In genomic region chr19:56105090-56105701, GRCh38 we compare ENCODE assay signal across 8 cellular contexts. TPM values are rescaled to one million over a fixed set of nuclear protein-coding genes. Genes with fewer than 3 reads are reported as not detected.
DNase-seq lines count a peak whose midpoint lies in the region; ATAC-seq, FAIRE-seq and TF ChIP-seq lines count a peak whose summit lies in the region.

No MANE protein-coding gene starts in this region.

- peak overlapping the region; percentile 14 for H3K4me3 ChIP-seq in suprapubic skin

- peaks cover 51% of the 10 kb centered on the region for H3K4me1 ChIP-seq in suprapubic skin

- no peak overlapping the region for H3K27ac Mint-ChIP-seq in activated T-helper 17 cell treated with anti-CD3 and anti-CD28 coated beads, Interleukin-2, amount 50 U/mL, for 72 hours
- H3K27ac Mint-ChIP-seq in naive thymus-derived CD8-positive, alpha-beta T cell, result peak overlapping the region in 5 of 10 donors; percentile 63 to 85 (median 79)

- TF ChIP-seq CTCF in suprapubic skin (IDR thresholded peaks at IDR 0.05), result peak in 1 of 2 donors; percentile 74

- TF ChIP-seq EP300 in suprapubic skin (IDR thresholded peaks at IDR 0.05), result no peak

- H3K27me3 Mint-ChIP-seq in activated T-helper 17 cell treated with anti-CD3 and anti-CD28 coated beads, Interleukin-2, amount 50 U/mL, for 72 hours, result no peaks in the 10 kb centered on the region
- H3K27me3 Mint-ChIP-seq in naive thymus-derived CD8-positive, alpha-beta T cell, result no peaks in the 10 kb centered on the region

- H3K4me3 Mint-ChIP-seq in activated T-helper 17 cell treated with anti-CD3 and anti-CD28 coated beads, Interleukin-2, amount 50 U/mL, for 72 hours, result no peak overlapping the region
- H3K4me3 Mint-ChIP-seq in naive thymus-derived CD8-positive, alpha-beta T cell, result peak overlapping the region in 8 of 10 donors; percentile 8 to 76 (median 56)

- peaks cover 19% of the 10 kb centered on the region for H3K36me3 Mint-ChIP-seq in activated T-helper 17 cell treated with anti-CD3 and anti-CD28 coated beads, Interleukin-2, amount 50 U/mL, for 72 hours (ENCODE audit: low read depth)
- peaks cover 0 to 20% (median 2%) of the 10 kb centered on the region in 3 donors for H3K36me3 Mint-ChIP-seq in naive thymus-derived CD8-positive, alpha-beta T cell

- DNase-seq in GM12891 (ENCODE audit: insufficient read length, low spot score) (peak; percentile 56), NCI-H526 (lab: John Stamatoyannopoulos, UW) (peak; percentile 77 to 91), fibroblast of the conjunctiva (ENCODE audit: low read depth) (peak; percentile 37), suprapubic skin (ENCODE audit: low spot score in 2 of 2) (peak in 1 of 2 donors; percentile 79), EL (no peak)
- peak; percentile 32 to 75 (median 54) for DNase-seq in naive thymus-derived CD8-positive, alpha-beta T cell

- 28% methylated on average over 12 of the region's 22 CpGs for WGBS in suprapubic skin

- no peak for TF ChIP-seq POLR2A in GM12891 (IDR thresholded peaks at IDR 0.05; ENCODE audit: low read depth, low read length)
- no peak for TF ChIP-seq POLR2A in suprapubic skin (IDR thresholded peaks at IDR 0.05)

- no peak overlapping the region for H3K27ac ChIP-seq in suprapubic skin

- no peaks in the 10 kb centered on the region for H3K9me3 ChIP-seq in suprapubic skin

- POLR2A ChIA-PET in naive thymus-derived CD8-positive, alpha-beta T cell (lab: Charles Lee), result interaction anchor here (0.7 to 1.3 kb wide), 3 partner anchors 16 to 35 kb away, joined by 3 to 4 read pairs (median 3); partner anchors contain the start of genes ZNF444 and ZNF787

- peaks cover 4% of the 10 kb centered on the region for H3K4me1 Mint-ChIP-seq in activated T-helper 17 cell treated with anti-CD3 and anti-CD28 coated beads, Interleukin-2, amount 50 U/mL, for 72 hours
- H3K4me1 Mint-ChIP-seq in naive thymus-derived CD8-positive, alpha-beta T cell, result peaks cover 19 to 55% (median 43%) of the 10 kb centered on the region in 4 donors

- no peaks in the 10 kb centered on the region for H3K9me3 Mint-ChIP-seq in activated T-helper 17 cell treated with anti-CD3 and anti-CD28 coated beads, Interleukin-2, amount 50 U/mL, for 72 hours
- H3K9me3 Mint-ChIP-seq in naive thymus-derived CD8-positive, alpha-beta T cell, result no peaks in the 10 kb centered on the region

- peak; percentile 60 for ATAC-seq in activated T-helper 17 cell treated with anti-CD3 and anti-CD28 coated beads, Interleukin-2, amount 50 U/mL, for 72 hours (replicated peaks)
- peak; percentile 87 to 88 for ATAC-seq in naive thymus-derived CD8-positive, alpha-beta T cell
- ATAC-seq in HG03280 (IDR thresholded peaks at IDR 0.05; ENCODE audit: unreplicated experiment), result no peak

- FAIRE-seq in GM12891 (lab: Jason Lieb, UNC), result peak; percentile 80

- H3K36me3 ChIP-seq in suprapubic skin, result peaks cover 32% of the 10 kb centered on the region

- no peaks in the 10 kb centered on the region for H3K27me3 ChIP-seq in suprapubic skin

TF ChIP-seq in GM12891, 5 proteins besides CTCF, POLR2A, EP300 and RAD21:
- no peak for TF ChIP-seq POLR2AphosphoS5 (IDR thresholded peaks at IDR 0.05; ENCODE audit: low read depth, low read length)
- TF ChIP-seq SPI1 (IDR thresholded peaks at IDR 0.05; ENCODE audit: low read depth, low read length), result no peak
- no peak for TF ChIP-seq PAX5 (IDR thresholded peaks at IDR 0.05; ENCODE audit: insufficient read depth, low read length, severe bottlenecking)
TF ChIP-seq in GM12891: peak in this region for 0.

RNA-seq across cellular contexts. Expression of gene ZNF787, which starts 15.9 kb away (rescaled TPM):
- polyA plus RNA-seq in GM12891 (2012; ENCODE audit: low read depth, missing spikeins), result 16.4 TPM
- 10 to 100 TPM; 27.8 to 33.2 TPM for total RNA-seq in activated T-helper 17 cell treated with anti-CD3 and anti-CD28 coated beads, Interleukin-2, amount 50 U/mL, for 72 hours
- total RNA-seq in naive thymus-derived CD8-positive, alpha-beta T cell, result 10 to 100 TPM; 29.3 to 29.4 TPM
- polyA plus RNA-seq in naive thymus-derived CD8-positive, alpha-beta T cell, result 1 to 10 TPM in 2 of 3 donors, under 1 TPM in 1; 0.49 to 1.9 (median 1.2) TPM
- total RNA-seq in suprapubic skin, result 10 to 100 TPM in 3 of 4 donors, 1 to 10 TPM in 1; 9.6 to 16.3 (median 14.3) TPM

RNA-seq across cellular contexts. Expression of gene ZNF444, which starts 35.9 kb away (rescaled TPM):
- polyA plus RNA-seq in GM12891 (2012; ENCODE audit: low read depth, missing spikeins), result 15.0 TPM
- total RNA-seq in activated T-helper 17 cell treated with anti-CD3 and anti-CD28 coated beads, Interleukin-2, amount 50 U/mL, for 72 hours, result 10 to 100 TPM; 22.8 to 29.2 TPM
- total RNA-seq in naive thymus-derived CD8-positive, alpha-beta T cell, result 10 to 100 TPM; 42.2 to 49.4 TPM
- polyA plus RNA-seq in naive thymus-derived CD8-positive, alpha-beta T cell, result 10 to 100 TPM; 12.9 to 26.9 (median 19.2) TPM
- 10 to 100 TPM; 12.9 to 34.8 (median 21.2) TPM for total RNA-seq in suprapubic skin
